10 cellular contexts compared by ENCODE assay signal in the genomic region with DNA sequence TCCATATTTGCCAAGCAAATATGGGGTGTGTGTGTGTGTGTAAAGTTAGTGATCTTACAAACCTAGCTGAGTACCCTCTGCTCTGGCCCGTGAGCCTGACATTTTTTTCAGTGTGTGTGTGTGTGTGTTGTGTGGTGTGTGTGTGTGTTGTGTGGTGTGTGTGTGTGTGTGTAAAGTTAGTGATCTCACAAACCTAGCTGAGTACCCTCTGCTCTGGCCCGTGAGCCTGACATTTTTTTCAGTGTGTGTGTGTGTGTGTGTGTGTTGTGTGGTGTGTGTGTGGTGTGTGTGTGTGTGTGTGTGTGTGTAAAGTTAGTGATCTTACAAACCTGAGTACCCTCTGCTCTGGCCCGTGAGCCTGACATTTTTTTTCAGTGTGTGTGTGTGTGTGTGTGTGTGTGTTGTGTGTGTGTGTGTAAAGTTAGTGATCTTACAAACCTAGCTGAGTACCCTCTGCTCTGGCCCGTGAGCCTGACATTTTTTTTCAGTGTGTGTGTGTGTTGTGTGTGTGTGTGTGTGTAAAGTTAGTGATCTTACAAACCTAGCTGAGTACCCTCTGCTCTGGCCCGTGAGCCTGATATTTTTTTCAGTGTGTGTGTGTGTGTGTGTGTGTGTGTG. TPM values are rescaled to one million over a fixed set of nuclear protein-coding genes. Genes with fewer than 3 reads are reported as not detected.
DNase-seq lines count a peak whose midpoint lies in the region; ATAC-seq, FAIRE-seq and TF ChIP-seq lines count a peak whose summit lies in the region.
"Not testable (repeated sequence)": the region's sequence is repeated elsewhere in the genome, so short reads cannot be mapped to it uniquely, and the experiment has no call there.
"Had no signal": no experiment of that assay in that cellular context is flagged by ENCODE, and none has a peak within 500 bp of the region (broad histone marks: within the 10 kb centered on the region; RNA-seq: fewer than 3 reads in every experiment).

No MANE protein-coding gene starts in this region.

- not testable (repeated sequence) for H2BK20ac ChIP-seq in H1 (ENCODE audit: low read length)

- H4K91ac ChIP-seq in H1 (replicated peaks; ENCODE audit: insufficient read length, low read length): not testable (repeated sequence)

- not testable (repeated sequence) for H3K9me3 ChIP-seq in CD4-positive, CD25-positive, alpha-beta regulatory T cell (ENCODE audit: control insufficient read depth in 2 of 2, low read length in 2 of 2); HUES6 (ENCODE audit: control insufficient read depth, insufficient read depth, low read depth, low read length); T-helper 17 cell (ENCODE audit: control insufficient read depth, low read length, poor library complexity, severe bottlenecking); H1 (ENCODE audit: insufficient read depth in 2 of 2, low read depth in 1 of 2, low read length in 1 of 2); iPS-15b (ENCODE audit: control insufficient read depth, insufficient read depth, low read length); subcutaneous abdominal adipose tissue (ENCODE audit: control insufficient read depth in 5 of 5, low read length in 5 of 5)

- not testable (repeated sequence) for H3K56ac ChIP-seq in H1 (replicated peaks; ENCODE audit: insufficient read length, low read depth, low read length)

- CTCF ChIA-PET in H1 (lab: Charles Lee; ENCODE audit: partially characterized antibody): interaction anchor here (0.6 to 4.2 kb wide), 6 partner anchors 8 to 334 kb away, joined by 3 to 19 read pairs (median 4); no protein-coding TSS in a partner anchor

- not testable (repeated sequence) for H3K36me3 Mint-ChIP-seq in CD4-positive, CD25-positive, alpha-beta regulatory T cell; T-helper 17 cell (ENCODE audit: low read depth); activated naive CD8-positive, alpha-beta T cell
- peaks cover 17% of the 10 kb centered on the region for H3K36me3 Mint-ChIP-seq in nephron progenitor cell (ENCODE audit: low read depth)

- POLR2A ChIA-PET in H1 (lab: Charles Lee; ENCODE audit: partially characterized antibody): interaction anchor here (1.0 to 2.2 kb wide), 5 partner anchors 28 to 115 kb away, joined by 3 to 10 read pairs (median 4); partner anchors contain the start of genes PCYT1A and UBXN7

- not testable (repeated sequence) for H3K18ac ChIP-seq in H1 (ENCODE audit: extremely low read depth, low read length)

- 76% methylated on average over 4 of the region's 5 CpGs; no CpG with 5 or more reads in 1 of the 2 experiments for WGBS in H1 (ENCODE audit: extremely low coverage in 1 of 2, insufficient coverage in 1 of 2, insufficient read length in 1 of 2, insufficient replicate concordance in 2 of 2, low coverage in 1 of 2, low lambda C conversion rate in 2 of 2, missing lambda C conversion rate in 1 of 2), 2 experiments

- H3K4me3 Mint-ChIP-seq in CD4-positive, CD25-positive, alpha-beta regulatory T cell: peak overlapping the region; percentile 74 to 99 (median 88)
- H3K4me3 Mint-ChIP-seq in T-helper 17 cell (peak overlapping the region; percentile 96), nephron progenitor cell (peak overlapping the region; percentile 93)
- peak overlapping the region; percentile 68 for H3K4me3 Mint-ChIP-seq in activated naive CD8-positive, alpha-beta T cell

- H3K4me1 Mint-ChIP-seq in CD4-positive, CD25-positive, alpha-beta regulatory T cell: peaks cover 0 to 15% (median 8%) of the 10 kb centered on the region in 4 donors
- not testable (repeated sequence) for H3K4me1 Mint-ChIP-seq in T-helper 17 cell; activated naive CD8-positive, alpha-beta T cell (ENCODE audit: low read depth)
- H3K4me1 Mint-ChIP-seq in nephron progenitor cell: peaks cover 12% of the 10 kb centered on the region

- not testable (repeated sequence) for TF ChIP-seq RAD21 in H1 (IDR thresholded peaks at IDR 0.05 in 1 of 2, conservative IDR thresholded peaks at IDR 0.05 in 1 of 2; ENCODE audit: low read depth in 2 of 2, low read length in 2 of 2)

- DNase-seq in CD4-positive, CD25-positive, alpha-beta regulatory T cell: peak in 2 of 3 donors; percentile 2 to 15
- DNase-seq in T-helper 17 cell; H1 (ENCODE audit: low read depth in 1 of 2, low spot score in 2 of 2); nephron progenitor cell: not testable (repeated sequence)

- H2AK5ac ChIP-seq in H1 (ENCODE audit: low read depth, low read length): not testable (repeated sequence)

- H3K4me2 ChIP-seq in H1 (ENCODE audit: insufficient read depth in 1 of 2, low read depth in 2 of 2, low read length in 2 of 2): peak overlapping the region; percentile 13 to 20; a peak in 2 of 4 replicates

- not testable (repeated sequence) for H2BK5ac ChIP-seq in H1 (ENCODE audit: low read depth, low read length)

- not testable (repeated sequence) for H3K27me3 ChIP-seq in CD4-positive, CD25-positive, alpha-beta regulatory T cell (ENCODE audit: control insufficient read depth, insufficient read depth, low read length); HUES6 (ENCODE audit: control insufficient read depth, insufficient read depth, low read length); H1 (replicated peaks in 1 of 4; ENCODE audit: control insufficient read depth in 3 of 4, extremely low read depth in 1 of 4, insufficient read depth in 3 of 4, low read length in 3 of 4); iPS-15b (ENCODE audit: control insufficient read depth, insufficient read depth, low read length); subcutaneous abdominal adipose tissue (ENCODE audit: control insufficient read depth in 5 of 5, insufficient read depth in 4 of 5, low read length in 5 of 5)

- TF ChIP-seq EP300 in H1 (IDR thresholded peaks at IDR 0.05; ENCODE audit: borderline replicate concordance in 1 of 2, low read depth in 2 of 2, low read length in 2 of 2): not testable (repeated sequence)

- not testable (repeated sequence) for FAIRE-seq in H1 (lab: Jason Lieb, UNC)

- H2BK15ac ChIP-seq in H1 (ENCODE audit: low read length): not testable (repeated sequence)

- not testable (repeated sequence) for H3K4me3 ChIP-seq in CD4-positive, CD25-positive, alpha-beta regulatory T cell (ENCODE audit: low read depth, low read length)
- H3K4me3 ChIP-seq in HUES6 (ENCODE audit: low read depth, low read length) (peak overlapping the region; percentile 99; the same call in 1 of the 2 replicates), H1 (ENCODE audit: extremely low read depth in 1 of 4, insufficient read depth in 2 of 4, low read depth in 3 of 4, low read length in 4 of 4) (peak overlapping the region in 1 of 4 experiments; percentile 98; a peak in 2 of 8 replicates), iPS-15b (ENCODE audit: low read depth, low read length) (peak overlapping the region; percentile 89), subcutaneous abdominal adipose tissue (ENCODE audit: low read depth in 1 of 5, low read length in 5 of 5) (peak overlapping the region in 3 of 5 donors; percentile 58 to 88 (median 84))

- not testable (repeated sequence) for H3K79me1 ChIP-seq in H1 (ENCODE audit: low read depth, low read length)

- not testable (repeated sequence) for H2BK120ac ChIP-seq in H1 (replicated peaks; ENCODE audit: low read depth, low read length)

- not testable (repeated sequence) for TF ChIP-seq CTCF in H1 (IDR thresholded peaks at IDR 0.05; ENCODE audit: control extremely low read depth in 1 of 3, insufficient read depth in 1 of 3, low read depth in 1 of 3, low read length in 3 of 3); nephron progenitor cell (IDR thresholded peaks at IDR 0.05)

- not testable (repeated sequence) for ATAC-seq in CD4-positive, CD25-positive, alpha-beta regulatory T cell (ENCODE audit: low read depth in 2 of 2); T-helper 17 cell

- not testable (repeated sequence) for H4K8ac ChIP-seq in H1 (ENCODE audit: extremely low read depth, insufficient read depth, low read length)

- H3K4ac ChIP-seq in H1 (replicated peaks; ENCODE audit: insufficient read length, low read depth, low read length): not testable (repeated sequence)

- H3K27me3 Mint-ChIP-seq in CD4-positive, CD25-positive, alpha-beta regulatory T cell; T-helper 17 cell; activated naive CD8-positive, alpha-beta T cell; nephron progenitor cell (ENCODE audit: low read depth, poor library complexity): not testable (repeated sequence)

- peak overlapping the region; percentile 56 to 92 (median 89) for H3K27ac Mint-ChIP-seq in CD4-positive, CD25-positive, alpha-beta regulatory T cell
- H3K27ac Mint-ChIP-seq in T-helper 17 cell (peak overlapping the region; percentile 94), nephron progenitor cell (peak overlapping the region; percentile 88)
- peak overlapping the region; percentile 64 for H3K27ac Mint-ChIP-seq in activated naive CD8-positive, alpha-beta T cell

- not testable (repeated sequence) for H3K36me3 ChIP-seq in CD4-positive, CD25-positive, alpha-beta regulatory T cell (ENCODE audit: control insufficient read depth, insufficient read depth, low read length); HUES6 (ENCODE audit: control insufficient read depth, insufficient read depth, low read length); H1 (ENCODE audit: control insufficient read depth in 2 of 4, insufficient read depth in 4 of 4, low read length in 3 of 4); iPS-15b (ENCODE audit: control insufficient read depth, insufficient read depth, low read length); subcutaneous abdominal adipose tissue (ENCODE audit: control insufficient read depth in 5 of 5, insufficient read depth in 5 of 5, low read length in 5 of 5)

- not testable (repeated sequence) for H2AFZ ChIP-seq in H1 (ENCODE audit: low read length)

- peak overlapping the region; percentile 85 for H3K27ac ChIP-seq in CD4-positive, CD25-positive, alpha-beta regulatory T cell (ENCODE audit: insufficient read depth, low read length, poor library complexity, severe bottlenecking)
- H3K27ac ChIP-seq in HUES6 (ENCODE audit: low read depth, low read length); H1 (ENCODE audit: low read depth, low read length): not testable (repeated sequence)
- H3K27ac ChIP-seq in subcutaneous abdominal adipose tissue (ENCODE audit: low read depth, low read length): peak overlapping the region; percentile 78

- not testable (repeated sequence) for TF ChIP-seq POLR2A in H1 (IDR thresholded peaks at IDR 0.05; ENCODE audit: control extremely low read depth in 1 of 2, low read depth in 2 of 2, low read length in 2 of 2)

- H4K5ac ChIP-seq in H1 (ENCODE audit: insufficient read length, low read depth, low read length): not testable (repeated sequence)

- H3K23ac ChIP-seq in H1 (ENCODE audit: insufficient read length): not testable (repeated sequence)

- not testable (repeated sequence) for H4K20me1 ChIP-seq in H1 (replicated peaks in 1 of 2; ENCODE audit: control insufficient read depth in 1 of 2, insufficient read depth in 2 of 2, low read length in 2 of 2)

- H3K9ac ChIP-seq in HUES6 (ENCODE audit: low read length): peak overlapping the region; percentile 26
- not testable (repeated sequence) for H3K9ac ChIP-seq in H1 (replicated peaks in 1 of 4; ENCODE audit: extremely low read depth in 1 of 4, low read depth in 3 of 4, low read length in 3 of 4); iPS-15b (ENCODE audit: low read depth, low read length)
- peak overlapping the region in 1 of 5 donors; percentile 79 for H3K9ac ChIP-seq in subcutaneous abdominal adipose tissue (ENCODE audit: low read length in 5 of 5)

- not testable (repeated sequence) for H3K79me2 ChIP-seq in H1 (ENCODE audit: control insufficient read depth in 1 of 2, insufficient read depth in 2 of 2, low read length in 2 of 2)

- not testable (repeated sequence) for H3K4me1 ChIP-seq in CD4-positive, CD25-positive, alpha-beta regulatory T cell (ENCODE audit: control insufficient read depth, insufficient read depth, low read length, poor library complexity, severe bottlenecking); HUES6 (ENCODE audit: control insufficient read depth, insufficient read depth, low read length); H1 (replicated peaks in 1 of 4; ENCODE audit: control insufficient read depth in 3 of 4, insufficient read depth in 4 of 4, low read length in 3 of 4); iPS-15b (ENCODE audit: control insufficient read depth, insufficient read depth, low read length)
- peaks cover 0 to 13% (median 5%) of the 10 kb centered on the region in 5 donors for H3K4me1 ChIP-seq in subcutaneous abdominal adipose tissue (ENCODE audit: control insufficient read depth in 5 of 5, insufficient read depth in 5 of 5, low read length in 5 of 5)

- H2BK12ac ChIP-seq in H1 (ENCODE audit: low read depth, low read length): not testable (repeated sequence)

- H3K23me2 ChIP-seq in H1 (ENCODE audit: low read depth, low read length): not testable (repeated sequence)

- not testable (repeated sequence) for H3K9me3 Mint-ChIP-seq in CD4-positive, CD25-positive, alpha-beta regulatory T cell; activated naive CD8-positive, alpha-beta T cell (ENCODE audit: low read depth); nephron progenitor cell

- H3K14ac ChIP-seq in H1 (ENCODE audit: insufficient read length): not testable (repeated sequence)

RNA-seq across cellular contexts. Expression of gene DYNLT2B, which starts 1.1 kb away (rescaled TPM):
- 9.1 TPM for total RNA-seq in CD4-positive, CD25-positive, alpha-beta regulatory T cell
- polyA plus RNA-seq in CD4-positive, CD25-positive, alpha-beta regulatory T cell: 10 to 100 TPM; 13.8 to 20.7 (median 16.9) TPM
- 1 to 10 TPM; 4.8 to 6.8 TPM for total RNA-seq in T-helper 17 cell
- 9.7 and 10.9 TPM in 2 replicates for total RNA-seq in H1 (2021; fragmentation: NEBNext Ultra II Directional; extraction: Animal tissue kit (Norgen Biotek cat#: 25700))
- polyA plus RNA-seq in H1 (2011; rRNA removed): 15.6 and 22.2 TPM in 2 replicates
- polyA plus RNA-seq in H1 (2011; cell fraction: cytosol; rRNA removed): 19.8 TPM
- polyA plus RNA-seq in H1 (2011; cell fraction: nucleus; rRNA removed): 9.1 TPM
- polyA plus RNA-seq in H1 (2012, experiment 1 of 2): 17.7 to 27.4 TPM (median 20.9 TPM) in 4 replicates
- polyA plus RNA-seq in H1 (2012, experiment 2 of 2): 40.6 TPM
- polyA plus RNA-seq in H1 (2013, experiment 1 of 2): 21.7 TPM
- polyA plus RNA-seq in H1 (2013, experiment 2 of 2): 25.4 TPM
- 0.76 and 2.9 TPM in 2 replicates for polyA minus RNA-seq in H1 (2011; rRNA and poly(A)+ RNA removed)
- 2.7 TPM for polyA minus RNA-seq in H1 (2011; cell fraction: cytosol; rRNA and poly(A)+ RNA removed)
- polyA minus RNA-seq in H1 (2011; cell fraction: nucleus; rRNA and poly(A)+ RNA removed): 2.7 TPM

RNA-seq across cellular contexts. Expression of gene TM4SF19, which starts 21.3 kb away (rescaled TPM):
- total RNA-seq in CD4-positive, CD25-positive, alpha-beta regulatory T cell: not detected
- polyA plus RNA-seq in CD4-positive, CD25-positive, alpha-beta regulatory T cell: under 1 TPM in 1 of 4 donors, not detected in 3; 0.15 TPM
- not detected for total RNA-seq in T-helper 17 cell
- not detected in 2 replicates for total RNA-seq in H1 (2021; fragmentation: NEBNext Ultra II Directional; extraction: Animal tissue kit (Norgen Biotek cat#: 25700))
- not detected in 2 replicates for polyA plus RNA-seq in H1 (2011; rRNA removed)
- 0.13 TPM for polyA plus RNA-seq in H1 (2011; cell fraction: cytosol; rRNA removed)
- polyA plus RNA-seq in H1 (2011; cell fraction: nucleus; rRNA removed): not detected
- polyA plus RNA-seq in H1 (2012, experiment 1 of 2): 0.11 to 0.41 TPM (median 0.15 TPM) in 3 of 4 replicates, not detected in the other
- not detected for polyA plus RNA-seq in H1 (2012, experiment 2 of 2)
- polyA plus RNA-seq in H1 (2013, experiment 1 of 2): 0.26 TPM
- 0.15 TPM for polyA plus RNA-seq in H1 (2013, experiment 2 of 2)
- polyA minus RNA-seq in H1 (2011; rRNA and poly(A)+ RNA removed): 0.16 TPM in 1 of 2 replicates, not detected in the other
- not detected for polyA minus RNA-seq in H1 (2011; cell fraction: cytosol; rRNA and poly(A)+ RNA removed)
- not detected for polyA minus RNA-seq in H1 (2011; cell fraction: nucleus; rRNA and poly(A)+ RNA removed)
- total RNA-seq: left lobe of liver had no signal
- polyA plus RNA-seq: heart left ventricle had no signal

RNA-seq across cellular contexts. Expression of gene PCYT1A, which starts 29.4 kb away (rescaled TPM):
- 87.4 TPM for total RNA-seq in CD4-positive, CD25-positive, alpha-beta regulatory T cell
- 10 to 100 TPM; 21.4 to 25.2 (median 22.9) TPM for polyA plus RNA-seq in CD4-positive, CD25-positive, alpha-beta regulatory T cell
- 10 to 100 TPM; 78.1 to 82.0 TPM for total RNA-seq in T-helper 17 cell
- total RNA-seq in H1 (2021; fragmentation: NEBNext Ultra II Directional; extraction: Animal tissue kit (Norgen Biotek cat#: 25700)): 30.2 and 31.8 TPM in 2 replicates
- polyA plus RNA-seq in H1 (2011; rRNA removed): 17.5 and 19.9 TPM in 2 replicates
- 21.9 TPM for polyA plus RNA-seq in H1 (2011; cell fraction: cytosol; rRNA removed)
- polyA plus RNA-seq in H1 (2011; cell fraction: nucleus; rRNA removed): 22.5 TPM
- 21.3 to 27.3 TPM (median 24.4 TPM) in 4 replicates for polyA plus RNA-seq in H1 (2012, experiment 1 of 2)
- 7.1 TPM for polyA plus RNA-seq in H1 (2012, experiment 2 of 2)
- polyA plus RNA-seq in H1 (2013, experiment 1 of 2): 17.0 TPM
- 18.8 TPM for polyA plus RNA-seq in H1 (2013, experiment 2 of 2)
- polyA minus RNA-seq in H1 (2011; rRNA and poly(A)+ RNA removed): 55.5 and 69.8 TPM in 2 replicates
- polyA minus RNA-seq in H1 (2011; cell fraction: cytosol; rRNA and poly(A)+ RNA removed): 40.4 TPM
- polyA minus RNA-seq in H1 (2011; cell fraction: nucleus; rRNA and poly(A)+ RNA removed): 28.9 TPM
